ENCODE assay signal across 10 cellular contexts in genomic region chr10:102814456-102814871, GRCh38. TPM values are rescaled to one million over a fixed set of nuclear protein-coding genes. Genes with fewer than 3 reads are reported as not detected.
DNase-seq lines count a peak whose midpoint lies in the region; ATAC-seq and TF ChIP-seq lines count a peak whose summit lies in the region.
"Had no signal": no experiment of that assay in that cellular context is flagged by ENCODE, and none has a peak within 500 bp of the region (broad histone marks: within the 10 kb centered on the region; RNA-seq: fewer than 3 reads in every experiment).

No MANE protein-coding gene starts in this region.

- H3K27ac ChIP-seq in Peyer's patch (peak overlapping the region in 3 of 4 donors; percentile 67 to 89 (median 83)), gastroesophageal sphincter (peak overlapping the region; percentile 81 to 95 (median 88)), neutrophil (peak overlapping the region; percentile 93), uterus (peak overlapping the region; percentile 72 to 93)

- TF ChIP-seq CTCF in Peyer's patch (IDR thresholded peaks at IDR 0.05) (no peak), gastroesophageal sphincter (IDR thresholded peaks at IDR 0.05) (no peak), neutrophil (IDR thresholded peaks at IDR 0.05) (no peak), uterus (IDR thresholded peaks at IDR 0.05) (no peak)

- CTCF ChIA-PET in activated CD4-positive, alpha-beta T cell treated with anti-CD3 and anti-CD28 coated beads, Interleukin-2, amount 10 ng/mL, durations not matched to agents 7 days and 5 days (lab: Charles Lee): no interaction called here

- H3K9me3 Mint-ChIP-seq in activated CD4-positive, alpha-beta T cell treated with anti-CD3 and anti-CD28 coated beads, Interleukin-2, amount 10 ng/mL, durations not matched to agents 7 days and 5 days: no peaks in the 10 kb centered on the region

- DNase-seq in Peyer's patch (no peak), uterus (peak in 1 of 2 donors; percentile 44)
- no peak for DNase-seq in activated CD4-positive, alpha-beta T cell treated with anti-CD3 and anti-CD28 coated beads, Interleukin-2, amount 10 ng/mL, durations not matched to agents 7 days and 5 days
- DNase-seq in activated CD4-positive, CD25-positive, alpha-beta regulatory T cell treated with anti-CD3 and anti-CD28 coated beads, Interleukin-2, amount 50 U/mL, for 72 hours: no peak
- DNase-seq in activated CD4-positive, alpha-beta T cell treated with anti-CD3 and anti-CD28 coated beads for 1 hour: no peak
- DNase-seq: activated effector memory CD4-positive, alpha-beta T cell treated with anti-CD3 and anti-CD28 coated beads, Interleukin-2, amount 50 U/mL, for 16 hours; GF-D8 had no signal

- TF ChIP-seq POLR2A in Peyer's patch (IDR thresholded peaks at IDR 0.05) (no peak), gastroesophageal sphincter (IDR thresholded peaks at IDR 0.05) (no peak), uterus (IDR thresholded peaks at IDR 0.05) (no peak)

- H3K4me1 ChIP-seq in Peyer's patch: peaks cover 3 to 38% (median 6%) of the 10 kb centered on the region in 4 donors
- peaks cover 6 to 70% (median 31%) of the 10 kb centered on the region in 3 donors for H3K4me1 ChIP-seq in gastroesophageal sphincter
- H3K4me1 ChIP-seq in neutrophil (ENCODE audit: control insufficient read depth in 1 of 2, insufficient read depth in 1 of 2, low read depth in 1 of 2, low read length in 1 of 2): peaks cover 69 to 79% of the 10 kb centered on the region in 2 experiments
- H3K4me1 ChIP-seq in uterus: peaks cover 0 to 12% of the 10 kb centered on the region in 2 donors

- peaks cover 33% of the 10 kb centered on the region for H3K4me1 Mint-ChIP-seq in activated CD4-positive, alpha-beta T cell treated with anti-CD3 and anti-CD28 coated beads, Interleukin-2, amount 10 ng/mL, durations not matched to agents 7 days and 5 days

- no peak for ATAC-seq in gastroesophageal sphincter

- peaks cover 48% of the 10 kb centered on the region for H3K36me3 Mint-ChIP-seq in activated CD4-positive, alpha-beta T cell treated with anti-CD3 and anti-CD28 coated beads, Interleukin-2, amount 10 ng/mL, durations not matched to agents 7 days and 5 days (ENCODE audit: low read depth)

- intact Hi-C loops in uterus (cut with DNase I; ENCODE audit: low total_unique reads): no loop called here

- WGBS in gastroesophageal sphincter (ENCODE audit: low coverage in 1 of 2), 2 donors: 45 to 64% methylated on average over 2 to 3 of the region's 8 CpGs

- H3K36me3 ChIP-seq in Peyer's patch: peaks cover 0 to 41% (median 0%) of the 10 kb centered on the region in 3 donors
- H3K36me3 ChIP-seq in gastroesophageal sphincter: peaks cover 0 to 57% of the 10 kb centered on the region in 2 donors
- peaks cover 54% of the 10 kb centered on the region for H3K36me3 ChIP-seq in neutrophil
- no peaks in the 10 kb centered on the region for H3K36me3 ChIP-seq in uterus

- no peak overlapping the region for H3K27ac Mint-ChIP-seq in activated CD4-positive, alpha-beta T cell treated with anti-CD3 and anti-CD28 coated beads, Interleukin-2, amount 10 ng/mL, durations not matched to agents 7 days and 5 days

- no peak for TF ChIP-seq EP300 in gastroesophageal sphincter (IDR thresholded peaks at IDR 0.05)

- H3K9me3 ChIP-seq in Peyer's patch (no peaks in the 10 kb centered on the region), gastroesophageal sphincter (no peaks in the 10 kb centered on the region), neutrophil (no peaks in the 10 kb centered on the region), uterus (no peaks in the 10 kb centered on the region)

- H3K4me3 Mint-ChIP-seq in activated CD4-positive, alpha-beta T cell treated with anti-CD3 and anti-CD28 coated beads, Interleukin-2, amount 10 ng/mL, durations not matched to agents 7 days and 5 days: no peak overlapping the region

- H3K4me3 ChIP-seq in Peyer's patch (no peak overlapping the region), gastroesophageal sphincter (no peak overlapping the region), neutrophil (ENCODE audit: low read depth in 1 of 2, low read length in 1 of 2) (no peak overlapping the region), uterus (no peak overlapping the region)

- no peaks in the 10 kb centered on the region for H3K27me3 ChIP-seq in Peyer's patch
- no peaks in the 10 kb centered on the region for H3K27me3 ChIP-seq in gastroesophageal sphincter
- no peaks in the 10 kb centered on the region for H3K27me3 ChIP-seq in neutrophil
- no peaks in the 10 kb centered on the region for H3K27me3 ChIP-seq in uterus

- H3K27me3 Mint-ChIP-seq in activated CD4-positive, alpha-beta T cell treated with anti-CD3 and anti-CD28 coated beads, Interleukin-2, amount 10 ng/mL, durations not matched to agents 7 days and 5 days: no peaks in the 10 kb centered on the region

- POLR2A ChIA-PET in activated CD4-positive, alpha-beta T cell treated with anti-CD3 and anti-CD28 coated beads, Interleukin-2, amount 10 ng/mL, durations not matched to agents 7 days and 5 days (lab: Charles Lee): no interaction called here

RNA-seq across cellular contexts. Expression of gene CYP17A1, which starts 22.7 kb away (rescaled TPM):
- total RNA-seq in Peyer's patch (not detected), gastroesophageal sphincter (not detected), uterus (1 to 10 TPM in 2 of 4 donors, under 1 TPM in 1, not detected in 1; 0.83 to 3.6 (median 1.6) TPM)
- total RNA-seq in activated CD4-positive, alpha-beta T cell treated with anti-CD3 and anti-CD28 coated beads, Interleukin-2, amount 10 ng/mL, durations not matched to agents 7 days and 5 days: not detected
- total RNA-seq: mononuclear cell had no signal

RNA-seq across cellular contexts. Expression of gene BORCS7, which starts 39.6 kb away (rescaled TPM):
- total RNA-seq in Peyer's patch: 10 to 100 TPM; 19.6 to 51.2 (median 37.1) TPM
- 10 to 100 TPM; 24.3 to 47.3 (median 28.9) TPM for total RNA-seq in gastroesophageal sphincter
- total RNA-seq in uterus: 10 to 100 TPM; 17.6 to 80.2 (median 44.7) TPM
- total RNA-seq in activated CD4-positive, alpha-beta T cell treated with anti-CD3 and anti-CD28 coated beads, Interleukin-2, amount 10 ng/mL, durations not matched to agents 7 days and 5 days: 10 to 100 TPM; 10.7 to 13.0 TPM

RNA-seq across cellular contexts. Expression of gene AS3MT, which starts 54.8 kb away (rescaled TPM):
- 1 to 10 TPM in 2 of 4 donors, not detected in 2; 3.6 to 5.8 TPM for total RNA-seq in Peyer's patch
- 10 to 100 TPM in 1 of 4 donors, 1 to 10 TPM in 3; 5.1 to 13.1 (median 8.9) TPM for total RNA-seq in gastroesophageal sphincter
- 10 to 100 TPM in 1 of 4 donors, 1 to 10 TPM in 2, under 1 TPM in 1; 0.51 to 15.3 (median 2.6) TPM for total RNA-seq in uterus
- under 1 TPM; 0.48 to 0.60 TPM for total RNA-seq in activated CD4-positive, alpha-beta T cell treated with anti-CD3 and anti-CD28 coated beads, Interleukin-2, amount 10 ng/mL, durations not matched to agents 7 days and 5 days
